In genomic region chr1:180525696-180526000, GRCh38 we compare ENCODE assay signal across 27 cellular contexts. TPM values are rescaled to one million over a fixed set of nuclear protein-coding genes. Genes with fewer than 3 reads are reported as not detected.
DNase-seq lines count a peak whose midpoint lies in the region; TF ChIP-seq lines count a peak whose summit lies in the region.
"Had no signal": no experiment of that assay in that cellular context is flagged by ENCODE, and none has a peak within 500 bp of the region (broad histone marks: within the 10 kb centered on the region; RNA-seq: fewer than 3 reads in every experiment).

No MANE protein-coding gene starts in this region.

- no peaks in the 10 kb centered on the region for H3K9me3 ChIP-seq in Caco-2
- H3K9me3 ChIP-seq in osteoblast (ENCODE audit: low read depth, low read length), result no peaks in the 10 kb centered on the region
- H3K9me3 ChIP-seq: uterus had no signal

- H4K20me1 ChIP-seq in osteoblast (ENCODE audit: insufficient read depth, low read length), result no peaks in the 10 kb centered on the region

- no peaks in the 10 kb centered on the region for H3K36me3 ChIP-seq in Caco-2 (ENCODE audit: control insufficient read depth, insufficient read depth, low read length)
- H3K36me3 ChIP-seq in osteoblast (ENCODE audit: insufficient read depth, low read length), result no peaks in the 10 kb centered on the region
- H3K36me3 ChIP-seq: cardiac muscle cell, uterus had no signal

- H3K9me3 Mint-ChIP-seq in Caco-2 (ENCODE audit: unreplicated experiment), result peaks cover 16% of the 10 kb centered on the region
- H3K9me3 Mint-ChIP-seq: activated CD4-positive, alpha-beta T cell treated with anti-CD3 and anti-CD28 coated beads, Interleukin-2, amount 10 ng/mL, durations not matched to agents 7 days and 5 days; activated naive CD4-positive, alpha-beta T cell treated with anti-CD3 and anti-CD28 coated beads, Interleukin-2, amount 10 ng/mL, durations not matched to agents 7 days and 5 days; CD4-positive, alpha-beta memory T cell; dendritic cell treated with granulocyte-macrophage colony-stimulating factor and Interleukin-4, amounts not matched to agents 40 ng/mL and 50 ng/mL, for 4 days had no signal

- H3K4me1 ChIP-seq in Caco-2, result peaks cover 62% of the 10 kb centered on the region
- H3K4me1 ChIP-seq in osteoblast (ENCODE audit: insufficient read depth, low read length), result peaks cover 10% of the 10 kb centered on the region
- H3K4me1 ChIP-seq: uterus had no signal

- peak overlapping the region; percentile 70 for H3K27ac Mint-ChIP-seq in Caco-2 (ENCODE audit: unreplicated experiment)
- H3K27ac Mint-ChIP-seq: activated CD4-positive, alpha-beta T cell treated with anti-CD3 and anti-CD28 coated beads, Interleukin-2, amount 10 ng/mL, durations not matched to agents 7 days and 5 days; activated CD8-positive, alpha-beta memory T cell treated with anti-CD3 and anti-CD28 coated beads, Interleukin-2, amount 10 ng/mL, durations not matched to agents 7 days and 5 days; activated naive CD4-positive, alpha-beta T cell treated with anti-CD3 and anti-CD28 coated beads, Interleukin-2, amount 10 ng/mL, durations not matched to agents 7 days and 5 days; dendritic cell treated with granulocyte-macrophage colony-stimulating factor and Interleukin-4, amounts not matched to agents 40 ng/mL and 50 ng/mL, for 4 days had no signal

- peak overlapping the region; percentile 54 for H2AFZ ChIP-seq in osteoblast (ENCODE audit: low read length)

- no TSS peak for BruUV-seq in Caco-2 (replicated peaks; lab: Mats Ljungman, UMichigan)

- POLR2A ChIA-PET in Caco-2 (lab: Charles Lee), result no interaction called here

- no peak overlapping the region for H3K4me3 Mint-ChIP-seq in Caco-2 (ENCODE audit: unreplicated experiment)
- H3K4me3 Mint-ChIP-seq: activated CD4-positive, alpha-beta T cell treated with anti-CD3 and anti-CD28 coated beads, Interleukin-2, amount 10 ng/mL, durations not matched to agents 7 days and 5 days; activated CD8-positive, alpha-beta memory T cell treated with anti-CD3 and anti-CD28 coated beads, Interleukin-2, amount 10 ng/mL, durations not matched to agents 7 days and 5 days; activated naive CD4-positive, alpha-beta T cell treated with anti-CD3 and anti-CD28 coated beads, Interleukin-2, amount 10 ng/mL, durations not matched to agents 7 days and 5 days; CD4-positive, alpha-beta memory T cell; dendritic cell treated with granulocyte-macrophage colony-stimulating factor and Interleukin-4, amounts not matched to agents 40 ng/mL and 50 ng/mL, for 4 days had no signal

- TF ChIP-seq CTCF in Caco-2 (IDR thresholded peaks at IDR 0.05; ENCODE audit: insufficient read depth in 1 of 2, low read depth in 1 of 2, low read length in 1 of 2, severe bottlenecking in 1 of 2, unreplicated experiment in 1 of 2), result no peak
- peak; percentile 2 for TF ChIP-seq CTCF in choroid plexus epithelial cell (conservative IDR thresholded peaks at IDR 0.05; ENCODE audit: low read depth, low read length)
- TF ChIP-seq CTCF in osteoblast (IDR thresholded peaks at IDR 0.05; ENCODE audit: extremely low read depth, low read depth, low read length), result no peak

- H3K27me3 ChIP-seq in Caco-2 (replicated peaks; ENCODE audit: control insufficient read depth, insufficient read depth, low read length), result no peaks in the 10 kb centered on the region
- no peaks in the 10 kb centered on the region for H3K27me3 ChIP-seq in osteoblast (ENCODE audit: insufficient read depth, low read length)
- H3K27me3 ChIP-seq: cardiac muscle cell, uterus had no signal

- H3K27ac ChIP-seq in osteoblast (ENCODE audit: low read depth, low read length), result no peak overlapping the region
- H3K27ac ChIP-seq: cardiac muscle cell, skin epidermis, uterus, VCaP had no signal

- no peaks in the 10 kb centered on the region for H3K79me2 ChIP-seq in osteoblast (ENCODE audit: insufficient read depth, low read length)

- H3K36me3 Mint-ChIP-seq in Caco-2 (ENCODE audit: insufficient read depth, unreplicated experiment), result peaks cover 12% of the 10 kb centered on the region
- H3K36me3 Mint-ChIP-seq: activated CD8-positive, alpha-beta memory T cell treated with anti-CD3 and anti-CD28 coated beads, Interleukin-2, amount 10 ng/mL, durations not matched to agents 7 days and 5 days; activated naive CD4-positive, alpha-beta T cell treated with anti-CD3 and anti-CD28 coated beads, Interleukin-2, amount 10 ng/mL, durations not matched to agents 7 days and 5 days; CD4-positive, alpha-beta memory T cell had no signal

- DNase-seq in Caco-2 (no peak), NCI-H69 (lab: John Stamatoyannopoulos, UW) (peak; percentile 31), choroid plexus epithelial cell (ENCODE audit: low read depth) (no peak), osteoblast (ENCODE audit: insufficient read length, low spot score, missing footprints) (no peak), DMS153 treated with DMSO at 0.1 percent for 48 hours (lab: John Stamatoyannopoulos, UW; ENCODE audit: unreplicated experiment) (no peak)
- DNase-seq in stimulated activated CD4-positive, alpha-beta T cell treated with anti-CD3 and anti-CD28 coated beads, Interleukin-2, amount 100 ng/mL, for 24 hours, result no peak
- no peak for DNase-seq in stimulated activated CD4-positive, alpha-beta T cell treated with anti-CD3 and anti-CD28 coated beads, Interleukin-15, amount 100 ng/mL, for 24 hours
- DNase-seq: activated CD4-positive, alpha-beta T cell treated with anti-CD3 and anti-CD28 coated beads, Interleukin-2, amount 10 ng/mL, durations not matched to agents 7 days and 5 days; activated CD8-positive, alpha-beta memory T cell treated with anti-CD3 and anti-CD28 coated beads, Interleukin-2, amount 10 ng/mL, durations not matched to agents 7 days and 5 days; activated naive CD4-positive, alpha-beta T cell treated with anti-CD3 and anti-CD28 coated beads, Interleukin-2, amount 10 ng/mL, durations not matched to agents 7 days and 5 days; amygdala; CD4-positive, alpha-beta memory T cell; DMS79; NCI-H1092; NCI-H187; NCI-H526 treated with DMSO at 0.1 percent for 48 hours; nucleus accumbens; stimulated activated CD4-positive, alpha-beta T cell treated with anti-CD3 and anti-CD28 coated beads, Interleukin-1b, Interleukin-23, amount 100 ng/mL, for 48 hours; uterus had no signal

- CTCF ChIA-PET in Caco-2 (lab: Charles Lee), result no interaction called here

- no peaks in the 10 kb centered on the region for H3K27me3 Mint-ChIP-seq in Caco-2 (ENCODE audit: insufficient read depth, unreplicated experiment)
- H3K27me3 Mint-ChIP-seq: activated CD4-positive, alpha-beta T cell treated with anti-CD3 and anti-CD28 coated beads, Interleukin-2, amount 10 ng/mL, durations not matched to agents 7 days and 5 days had no signal

- H3K4me1 Mint-ChIP-seq in Caco-2 (ENCODE audit: low read depth, unreplicated experiment), result peaks cover 71% of the 10 kb centered on the region
- H3K4me1 Mint-ChIP-seq: activated naive CD4-positive, alpha-beta T cell treated with anti-CD3 and anti-CD28 coated beads, Interleukin-2, amount 10 ng/mL, durations not matched to agents 7 days and 5 days had no signal

- H3K4me2 ChIP-seq in osteoblast (ENCODE audit: insufficient read depth, low read length), result no peak overlapping the region

- intact Hi-C loops in Caco-2 (cut with micrococcal nuclease; ENCODE audit: unreplicated experiment), result no loop called here

- no peak overlapping the region for H3K4me3 ChIP-seq in Caco-2 (ENCODE audit: low read depth, low read length)
- no peak overlapping the region for H3K4me3 ChIP-seq in choroid plexus epithelial cell (ENCODE audit: low read depth, low read length)
- H3K4me3 ChIP-seq in osteoblast (ENCODE audit: insufficient read depth, low read length), result no peak overlapping the region
- H3K4me3 ChIP-seq: cardiac muscle cell, skin epidermis, uterus had no signal

RNA-seq across cellular contexts. Expression of gene ACBD6, which starts 23.3 kb away (rescaled TPM):
- total RNA-seq in Caco-2 (2022) (74.7 and 75.6 TPM in 2 replicates), osteoblast (55.1 and 55.7 TPM in 2 replicates)

RNA-seq across cellular contexts. Expression of gene OVAAL, which starts 33.1 kb away (rescaled TPM):
- total RNA-seq in Caco-2 (2022), result not detected in 2 replicates
- not detected in 2 replicates for total RNA-seq in osteoblast
- total RNA-seq: activated CD4-positive, alpha-beta T cell treated with anti-CD3 and anti-CD28 coated beads, Interleukin-2, amount 10 ng/mL, durations not matched to agents 7 days and 5 days; activated CD8-positive, alpha-beta memory T cell treated with anti-CD3 and anti-CD28 coated beads, Interleukin-2, amount 10 ng/mL, durations not matched to agents 7 days and 5 days; CD4-positive, alpha-beta memory T cell; fibroblast of lung; kidney epithelial cell; T-helper 2 cell treated with Interferon-gamma antibody and Interleukin-4, amounts not matched to agents 100 ng/mL and 5 ng/mL, for 36 hours; temporal lobe; uterus had no signal
